Comparison of ENCODE assay signal across 30 cellular contexts in genomic region chr1:17584539-17584938, GRCh38. TPM values are rescaled to one million over a fixed set of nuclear protein-coding genes. Genes with fewer than 3 reads are reported as not detected.
"Had no signal": no experiment of that assay in that cellular context is flagged by ENCODE, and none has a peak within 500 bp of the region (broad histone marks: within the 10 kb centered on the region; RNA-seq: fewer than 3 reads in every experiment).

No MANE protein-coding gene starts in this region.

- H3K27ac Mint-ChIP-seq: immature natural killer cell; stimulated activated effector memory CD8-positive, alpha-beta T cell treated with anti-CD3 and anti-CD28 coated beads, Interleukin-12 subunit alpha, Interleukin-12 subunit beta, amount 100 ng/mL, for 72 hours; stimulated activated naive CD8-positive, alpha-beta T cell treated with anti-CD3 and anti-CD28 coated beads, Interleukin-15, Interleukin-2, amounts not matched to agents 100 ng/mL and 50 ng/mL, for 24 hours had no signal

- H3K4me3 Mint-ChIP-seq: immature natural killer cell; naive thymus-derived CD8-positive, alpha-beta T cell; nephron; neural crest cell; stimulated activated effector memory CD8-positive, alpha-beta T cell treated with anti-CD3 and anti-CD28 coated beads, Interleukin-12 subunit alpha, Interleukin-12 subunit beta, amount 100 ng/mL, for 72 hours; stimulated activated naive CD8-positive, alpha-beta T cell treated with anti-CD3 and anti-CD28 coated beads, Interleukin-15, Interleukin-2, amounts not matched to agents 100 ng/mL and 50 ng/mL, for 24 hours had no signal

- H3K27ac ChIP-seq: left lung, lower lobe of right lung, prostate gland, spleen, suprapubic skin, thyroid gland, upper lobe of right lung, uterus had no signal

- H3K4me1 Mint-ChIP-seq: immature natural killer cell; stimulated activated effector memory CD8-positive, alpha-beta T cell treated with anti-CD3 and anti-CD28 coated beads, Interleukin-12 subunit alpha, Interleukin-12 subunit beta, amount 100 ng/mL, for 72 hours had no signal

- H3K36me3 Mint-ChIP-seq: immature natural killer cell; naive thymus-derived CD8-positive, alpha-beta T cell; stimulated activated effector memory CD8-positive, alpha-beta T cell treated with anti-CD3 and anti-CD28 coated beads, Interleukin-12 subunit alpha, Interleukin-12 subunit beta, amount 100 ng/mL, for 72 hours had no signal

- H3K9me3 Mint-ChIP-seq: immature natural killer cell; naive thymus-derived CD8-positive, alpha-beta T cell; nephron; neural crest cell; stimulated activated effector memory CD8-positive, alpha-beta T cell treated with anti-CD3 and anti-CD28 coated beads, Interleukin-12 subunit alpha, Interleukin-12 subunit beta, amount 100 ng/mL, for 72 hours; stimulated activated naive CD8-positive, alpha-beta T cell treated with anti-CD3 and anti-CD28 coated beads, Interleukin-15, Interleukin-2, amounts not matched to agents 100 ng/mL and 50 ng/mL, for 24 hours had no signal

- H3K4me3 ChIP-seq: left lung, lower lobe of right lung, pancreas, prostate gland, sigmoid colon, spleen, suprapubic skin, thyroid gland, upper lobe of right lung, uterus had no signal

- H3K9me3 ChIP-seq: left lung, lower lobe of right lung, pancreas, prostate gland, sigmoid colon, spleen, suprapubic skin, thyroid gland, upper lobe of right lung, uterus had no signal

- FAIRE-seq: islet of Langerhans, kidney, pancreas, small intestine had no signal

- ATAC-seq: left colon; left lung; lower lobe of right lung; naive thymus-derived CD8-positive, alpha-beta T cell; pancreas; right cardiac atrium; stimulated activated effector memory CD8-positive, alpha-beta T cell treated with anti-CD3 and anti-CD28 coated beads, Interleukin-12 subunit alpha, Interleukin-12 subunit beta, amount 100 ng/mL, for 72 hours; upper lobe of right lung had no signal

- H3K27me3 ChIP-seq: left lung, pancreas, sigmoid colon, spleen, suprapubic skin, thyroid gland, upper lobe of right lung, uterus had no signal

- DNase-seq: hypothalamus; immature natural killer cell; kidney; left colon; left lung; lower lobe of right lung; mammary epithelial cell; mesenchymal stem cell; naive thymus-derived CD8-positive, alpha-beta T cell; nucleus accumbens; pancreas; posterior cingulate gyrus; retina; right cardiac atrium; sigmoid colon; small intestine; spleen; stimulated activated CD4-positive, alpha-beta T cell treated with anti-CD3 and anti-CD28 coated beads, Interleukin-4, amount 100 ng/mL, for 24 hours; stimulated activated naive CD4-positive, alpha-beta T cell; thyroid gland; trophoblast cell; upper lobe of right lung; uterus had no signal

- H3K36me3 ChIP-seq: left lung, lower lobe of right lung, pancreas, prostate gland, suprapubic skin, thyroid gland, upper lobe of right lung, uterus had no signal

- H3K27me3 Mint-ChIP-seq: stimulated activated naive CD8-positive, alpha-beta T cell treated with anti-CD3 and anti-CD28 coated beads, Interleukin-15, Interleukin-2, amounts not matched to agents 100 ng/mL and 50 ng/mL, for 24 hours had no signal

RNA-seq across cellular contexts. Expression of gene ARHGEF10L, which starts 45.0 kb away (rescaled TPM):
- polyA plus RNA-seq: naive thymus-derived CD8-positive, alpha-beta T cell had no signal
